Comparison of ENCODE assay signal across 3 cellular contexts in the genomic region with DNA sequence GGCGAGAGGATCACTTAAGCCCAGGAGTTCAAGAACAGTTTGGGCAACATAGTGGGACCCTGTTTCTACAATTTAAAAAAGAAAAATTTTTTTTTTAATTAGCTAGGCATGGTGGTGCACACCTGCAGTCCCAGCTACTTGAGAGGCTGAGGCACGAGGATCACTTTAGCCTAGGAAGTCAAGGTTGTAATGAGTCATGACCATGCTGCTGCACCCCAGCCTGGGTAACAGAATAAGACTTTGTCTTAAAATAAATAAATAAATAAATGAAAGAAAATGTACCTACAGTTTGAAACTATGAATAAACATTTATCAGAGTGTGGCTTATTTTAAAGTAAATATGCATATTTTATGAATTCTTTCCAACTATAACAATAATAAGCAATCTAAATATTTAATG. TPM values are rescaled to one million over a fixed set of nuclear protein-coding genes. Genes with fewer than 3 reads are reported as not detected.
"Had no signal": no experiment of that assay in that cellular context is flagged by ENCODE, and none has a peak within 500 bp of the region (broad histone marks: within the 10 kb centered on the region; RNA-seq: fewer than 3 reads in every experiment).

No MANE protein-coding gene starts in this region.

- DNase-seq: GDM1, GF-D8 had no signal

- ATAC-seq: GM12878 had no signal

- H3K4me3 ChIP-seq: GM12878 had no signal

RNA-seq across cellular contexts. Expression of a gene that starts 16.7 kb away (rescaled TPM):
- total RNA-seq: GM12878 had no signal
